ENCODE assay signal across 9 cellular contexts in genomic region chr16:85675528-85675927, GRCh38. TPM values are rescaled to one million over a fixed set of nuclear protein-coding genes. Genes with fewer than 3 reads are reported as not detected.
DNase-seq lines count a peak whose midpoint lies in the region; ATAC-seq, FAIRE-seq and TF ChIP-seq lines count a peak whose summit lies in the region.
"Had no signal": no experiment of that assay in that cellular context is flagged by ENCODE, and none has a peak within 500 bp of the region (broad histone marks: within the 10 kb centered on the region; RNA-seq: fewer than 3 reads in every experiment).

No MANE protein-coding gene starts in this region.

- peaks cover 2 to 27% (median 14%) of the 10 kb centered on the region in 9 donors for H3K4me1 ChIP-seq in heart right ventricle
- peaks cover 15% of the 10 kb centered on the region for H3K4me1 ChIP-seq in upper lobe of right lung
- peaks cover 4% of the 10 kb centered on the region for H3K4me1 ChIP-seq in suprapubic skin

- intact Hi-C loops in heart right ventricle (cut with DNase I) (loop anchor here in 1 of 10 donors (5.0 kb wide), 1 partner anchor 42 kb away; no protein-coding TSS in a partner anchor), left ventricle myocardium superior (cut with micrococcal nuclease) (no loop called here), upper lobe of right lung (cut with DNase I) (no loop called here)

- peak in 7 of 9 donors; percentile 5 to 52 (median 44) for TF ChIP-seq CTCF in heart right ventricle (IDR thresholded peaks at IDR 0.05)
- TF ChIP-seq CTCF in upper lobe of right lung (IDR thresholded peaks at IDR 0.05) = peak; percentile 38
- TF ChIP-seq CTCF in suprapubic skin (IDR thresholded peaks at IDR 0.05) = peak in 1 of 2 donors; percentile 12

- H3K36me3 ChIP-seq in heart right ventricle (peaks cover 0 to 87% (median 14%) of the 10 kb centered on the region in 9 donors), upper lobe of right lung (peaks cover 52% of the 10 kb centered on the region), suprapubic skin (peaks cover 68% of the 10 kb centered on the region)

- TF ChIP-seq EP300 in suprapubic skin (IDR thresholded peaks at IDR 0.05) = no peak

- H3K4me3 ChIP-seq in heart right ventricle (no peak overlapping the region), upper lobe of right lung (no peak overlapping the region), suprapubic skin (no peak overlapping the region)

- TF ChIP-seq POLR2A in suprapubic skin (IDR thresholded peaks at IDR 0.05) = no peak

- H3K9me3 ChIP-seq in heart right ventricle = no peaks in the 10 kb centered on the region
- H3K9me3 ChIP-seq in upper lobe of right lung = no peaks in the 10 kb centered on the region
- H3K9me3 ChIP-seq in suprapubic skin = no peaks in the 10 kb centered on the region

- FAIRE-seq in urothelium cell line (lab: Jason Lieb, UNC) = no peak
- FAIRE-seq: GM18507 had no signal

- H3K27ac ChIP-seq in heart right ventricle = no peak overlapping the region
- no peak overlapping the region for H3K27ac ChIP-seq in upper lobe of right lung
- no peak overlapping the region for H3K27ac ChIP-seq in suprapubic skin

- no peak for DNase-seq in heart right ventricle
- no peak for DNase-seq in left ventricle myocardium superior
- peak; percentile 63 for DNase-seq in OCI-M1 (lab: John Stamatoyannopoulos, UW)
- DNase-seq in upper lobe of right lung = no peak
- no peak for DNase-seq in suprapubic skin (ENCODE audit: low spot score in 2 of 2)
- no peak for DNase-seq in stimulated activated naive CD8-positive, alpha-beta T cell treated with anti-CD3 and anti-CD28 coated beads, Interleukin-15, Interleukin-2, amounts not matched to agents 100 U/mL and 50 U/mL, for 24 hours
- DNase-seq in urothelium cell line (ENCODE audit: low spot score) = no peak

- no peak for ATAC-seq in heart right ventricle
- no peak for ATAC-seq in left ventricle myocardium superior
- ATAC-seq in esophagus mucosa = peak; percentile 40
- ATAC-seq in upper lobe of right lung = no peak
- no peak for ATAC-seq in stimulated activated naive CD8-positive, alpha-beta T cell treated with anti-CD3 and anti-CD28 coated beads, Interleukin-15, Interleukin-2, amounts not matched to agents 100 U/mL and 50 U/mL, for 24 hours

- WGBS in heart right ventricle, 2 donors = 21 to 38% methylated on average over 1 of the region's 1 CpG
- WGBS in suprapubic skin = 14% methylated on average over 1 of the region's 1 CpG

- H3K27me3 ChIP-seq in heart right ventricle = no peaks in the 10 kb centered on the region
- no peaks in the 10 kb centered on the region for H3K27me3 ChIP-seq in upper lobe of right lung
- no peaks in the 10 kb centered on the region for H3K27me3 ChIP-seq in suprapubic skin

RNA-seq across cellular contexts. Expression of gene GINS2, which starts 13.2 kb away (rescaled TPM):
- total RNA-seq in heart right ventricle (1 to 10 TPM in 2 of 10 donors, under 1 TPM in 8; 0.20 to 2.8 (median 0.80) TPM), left ventricle myocardium superior (0.42 TPM), esophagus mucosa (10.9 TPM), upper lobe of right lung (0.46 TPM), suprapubic skin (1 to 10 TPM in 3 of 4 donors, not detected in 1; 1.8 to 2.5 (median 1.9) TPM)
- polyA plus RNA-seq in heart right ventricle = under 1 TPM; 0.22 to 0.51 TPM
